Comparison of ENCODE assay signal across 12 cellular contexts in the genomic region with DNA sequence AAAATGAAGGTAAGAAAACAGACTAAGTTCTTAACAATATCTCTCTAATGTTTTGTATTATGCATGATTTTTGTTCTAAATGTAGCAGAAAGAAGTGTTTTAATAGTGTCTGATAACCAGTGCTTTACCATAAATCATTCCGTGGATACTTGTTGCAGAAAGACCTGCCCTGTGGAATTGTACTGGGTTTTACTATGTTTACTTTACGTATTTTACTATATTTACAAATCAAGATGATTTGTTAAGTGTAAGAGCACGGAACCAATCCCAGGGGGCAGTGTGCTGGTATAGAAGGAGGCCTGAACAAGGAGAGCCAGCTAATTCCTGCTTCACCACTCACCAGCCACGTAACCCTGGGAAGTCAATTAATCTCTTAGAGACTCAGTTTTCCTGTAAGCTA. TPM values are rescaled to one million over a fixed set of nuclear protein-coding genes. Genes with fewer than 3 reads are reported as not detected.
DNase-seq lines count a peak whose midpoint lies in the region; ATAC-seq and TF ChIP-seq lines count a peak whose summit lies in the region.
"Had no signal": no experiment of that assay in that cellular context is flagged by ENCODE, and none has a peak within 500 bp of the region (broad histone marks: within the 10 kb centered on the region; RNA-seq: fewer than 3 reads in every experiment).

No MANE protein-coding gene starts in this region.

- H3K4me3 ChIP-seq in NB4 (ENCODE audit: low read depth, low read length) (no peak overlapping the region), mucosa of descending colon (no peak overlapping the region)
- H3K4me3 ChIP-seq: GM12878 had no signal

- no peaks in the 10 kb centered on the region for H3K9me3 Mint-ChIP-seq in T-cell
- H3K9me3 Mint-ChIP-seq: nephron had no signal

- H3K36me3 Mint-ChIP-seq in T-cell: no peaks in the 10 kb centered on the region

- TF ChIP-seq CTCF in NB4 (IDR thresholded peaks at IDR 0.05; ENCODE audit: low read depth, low read length): no peak
- TF ChIP-seq CTCF in mucosa of descending colon (IDR thresholded peaks at IDR 0.05): no peak

- peaks cover 0 to 22% of the 10 kb centered on the region in 2 donors for H3K27me3 Mint-ChIP-seq in T-cell

- peak; percentile 40 for DNase-seq in EH (ENCODE audit: low read depth)
- DNase-seq in NB4 (ENCODE audit: low read depth): peak; percentile 35
- DNase-seq in amniotic epithelial cell (ENCODE audit: low read depth): peak; percentile 72
- DNase-seq in mucosa of descending colon: peak in 2 of 3 donors; percentile 51 to 68
- no peak for DNase-seq in T-cell
- DNase-seq in NCI-H2029 treated with DMSO at 0.1 percent for 48 hours (lab: John Stamatoyannopoulos, UW): no peak
- no peak for DNase-seq in glomerular visceral epithelial cell (ENCODE audit: extremely low spot score)
- DNase-seq: effector CD8-positive, alpha-beta T cell; NCI-H2029 had no signal

- H3K4me3 Mint-ChIP-seq in T-cell: no peak overlapping the region
- H3K4me3 Mint-ChIP-seq: nephron had no signal

- no peaks in the 10 kb centered on the region for H3K36me3 ChIP-seq in mucosa of descending colon (ENCODE audit: low read depth)

- peak; percentile 95 for ATAC-seq in mucosa of descending colon
- ATAC-seq in T-cell (replicated peaks in 1 of 4): no peak
- ATAC-seq in HG03442 (IDR thresholded peaks at IDR 0.05; ENCODE audit: unreplicated experiment): no peak
- ATAC-seq: GM12878 had no signal

- peaks cover 6% of the 10 kb centered on the region for H3K4me1 ChIP-seq in mucosa of descending colon (ENCODE audit: low read depth)

- POLR2A ChIA-PET in T-cell (lab: Charles Lee): no interaction called here

- CTCF ChIA-PET in T-cell (lab: Charles Lee): interaction anchor here in 1 of 2 donors (1.1 kb wide), 1 partner anchor 354 kb away, joined by 3 read pairs; no protein-coding TSS in a partner anchor

- no peak overlapping the region for H3K27ac Mint-ChIP-seq in T-cell
- H3K27ac Mint-ChIP-seq: nephron had no signal

- intact Hi-C loops in mucosa of descending colon (cut with DNase I, micrococcal nuclease): no loop called here

- H3K4me1 Mint-ChIP-seq in T-cell: no peaks in the 10 kb centered on the region
- H3K4me1 Mint-ChIP-seq: nephron had no signal

- H3K9me3 ChIP-seq in mucosa of descending colon: no peaks in the 10 kb centered on the region

- no peak for TF ChIP-seq POLR2A in NB4 (IDR thresholded peaks at IDR 0.05; ENCODE audit: extremely low read depth, insufficient read length)

RNA-seq across cellular contexts. Expression of a gene that starts 1.4 kb away (rescaled TPM):
- total RNA-seq in mucosa of descending colon (not detected), T-cell (not detected)
- total RNA-seq: GM12878 had no signal

RNA-seq across cellular contexts. Expression of a gene that starts 30.7 kb away (rescaled TPM):
- 10 to 100 TPM; 17.1 to 33.7 (median 20.2) TPM for total RNA-seq in mucosa of descending colon
- 10 to 100 TPM; 16.8 to 28.5 (median 22.9) TPM for total RNA-seq in T-cell

Comparison
In these comparisons a context has a peak if more than half of its experiments do, and no peak if none do; other contexts are left out.
1. DNase-seq: peak in EH (single experiment), NB4 (single experiment), amniotic epithelial cell (single experiment) and mucosa of descending colon (2 of 3); none in T-cell (0 of 34), NCI-H2029 treated with DMSO at 0.1 percent for 48 hours (single experiment) and glomerular visceral epithelial cell (single experiment).